9 cellular contexts compared by ENCODE assay signal in the genomic region with DNA sequence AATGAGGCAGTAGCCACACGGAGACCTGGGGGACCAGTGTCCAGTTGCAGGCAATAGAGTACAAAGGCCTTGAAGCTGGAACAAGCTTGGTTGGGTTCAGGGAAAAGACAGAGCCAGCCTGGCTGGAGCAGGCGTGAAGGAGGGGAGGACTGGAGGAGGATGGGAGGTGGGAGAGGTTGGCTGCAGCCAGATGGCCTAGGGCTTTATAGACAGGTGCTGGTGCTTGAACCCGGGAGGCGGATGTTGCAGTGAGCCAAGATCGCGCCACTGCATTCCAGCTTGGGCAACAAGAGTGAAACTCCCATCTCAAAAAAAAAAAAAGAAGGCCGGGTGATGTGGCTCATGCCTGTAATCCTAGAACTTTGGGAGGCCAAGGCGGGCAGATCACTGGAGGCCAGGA. TPM values are rescaled to one million over a fixed set of nuclear protein-coding genes. Genes with fewer than 3 reads are reported as not detected.
A peak's percentile ranks its signal among the peaks of the same experiment; 100 is the strongest.
DNase-seq lines count a peak whose midpoint lies in the region; ATAC-seq and TF ChIP-seq lines count a peak whose summit lies in the region.
"Had no signal": no experiment of that assay in that cellular context is flagged by ENCODE, and none has a peak within 500 bp of the region (broad histone marks: within the 10 kb centered on the region; RNA-seq: fewer than 3 reads in every experiment).

No MANE protein-coding gene starts in this region.

- CTCF ChIA-PET in IMR-90 (lab: Yijun Ruan, JAX), result no interaction called here

- WGBS in IMR-90 (ENCODE audit: extremely low coverage in 2 of 2, insufficient read length in 1 of 2), 2 experiments, result 100% methylated on average over 1 of the region's 8 CpGs; no CpG with 5 or more reads in 1 of the 2 experiments

- no peak overlapping the region for H4K5ac ChIP-seq in IMR-90 (ENCODE audit: low read depth, low read length)

- H4K20me1 ChIP-seq in IMR-90 (ENCODE audit: insufficient read depth, low read length), result no peaks in the 10 kb centered on the region

- no peak for TF ChIP-seq CTCF in C4-2B (conservative IDR thresholded peaks at IDR 0.05)
- no peak for TF ChIP-seq CTCF in IMR-90 (conservative IDR thresholded peaks at IDR 0.05; ENCODE audit: low read depth, low read length)
- no peak for TF ChIP-seq CTCF in ascending aorta (IDR thresholded peaks at IDR 0.05)
- TF ChIP-seq CTCF in uterus (IDR thresholded peaks at IDR 0.05), result no peak

- intact Hi-C loops in IMR-90 (cut with micrococcal nuclease), result no loop called here
- intact Hi-C loops in ascending aorta (cut with DNase I), result no loop called here
- intact Hi-C loops in uterus (cut with DNase I; ENCODE audit: low total_unique reads), result no loop called here

- no peak overlapping the region for H3K4me2 ChIP-seq in IMR-90 (ENCODE audit: low read depth, low read length)

- H2AK5ac ChIP-seq in IMR-90 (ENCODE audit: low read depth, low read length), result peak overlapping the region; percentile 8; the same call in 1 of the 2 replicates

- no peak overlapping the region for H3K4ac ChIP-seq in IMR-90 (ENCODE audit: low read depth, low read length)

- no peak overlapping the region for H4K91ac ChIP-seq in IMR-90 (ENCODE audit: insufficient read depth, low read depth, low read length)

- peaks cover 23% of the 10 kb centered on the region for H3K9me1 ChIP-seq in IMR-90 (ENCODE audit: insufficient read depth, low read length)

- no peak overlapping the region for H2AFZ ChIP-seq in IMR-90 (replicated peaks; ENCODE audit: low read length, poor library complexity)

- H3K23ac ChIP-seq in IMR-90 (ENCODE audit: low read depth, low read length), result no peak overlapping the region

- H4K8ac ChIP-seq in IMR-90 (ENCODE audit: low read depth in 2 of 2, low read length in 2 of 2), result no peak overlapping the region

- H3K9ac ChIP-seq in IMR-90 (ENCODE audit: low read depth, low read length) (no peak overlapping the region), mucosa of rectum (ENCODE audit: low read depth in 1 of 2, low read length in 2 of 2) (peak overlapping the region; percentile 96 to 99)

- in situ Hi-C loops in IMR-90 (cut with MboI; ENCODE audit: low sequenced_read_pairs), result no loop called here

- H3K14ac ChIP-seq in IMR-90 (replicated peaks; ENCODE audit: low read depth, low read length), result no peak overlapping the region

- H2AK9ac ChIP-seq in IMR-90 (replicated peaks; ENCODE audit: low read depth, low read length, poor library complexity), result peak overlapping the region; percentile 34

- TF ChIP-seq RAD21 in IMR-90 (IDR thresholded peaks at IDR 0.05; ENCODE audit: low read length), result no peak

- dilution Hi-C loops in IMR-90 (cut with HindIII; ENCODE audit: low sequenced_read_pairs, unreplicated experiment), result no loop called here

- H3K56ac ChIP-seq in IMR-90 (ENCODE audit: extremely low read depth, insufficient read depth, low read length), result no peak overlapping the region

- no peaks in the 10 kb centered on the region for H3K79me1 ChIP-seq in IMR-90 (ENCODE audit: low read depth in 1 of 2, low read length in 2 of 2)

- H3K4me1 ChIP-seq in IMR-90 (ENCODE audit: control insufficient read depth, insufficient read depth, low read length) (peaks cover 21% of the 10 kb centered on the region), ascending aorta (peaks cover 7 to 52% of the 10 kb centered on the region in 2 donors), mucosa of rectum (ENCODE audit: control insufficient read depth in 2 of 2, insufficient read depth in 2 of 2, low read length in 2 of 2) (peaks cover 23 to 45% of the 10 kb centered on the region in 2 donors), uterus (no peaks in the 10 kb centered on the region)

- H3K36me3 ChIP-seq in IMR-90 (ENCODE audit: control insufficient read depth, insufficient read depth, low read length) (no peaks in the 10 kb centered on the region), ascending aorta (no peaks in the 10 kb centered on the region), mucosa of rectum (ENCODE audit: control insufficient read depth in 2 of 2, insufficient read depth in 2 of 2, low read length in 2 of 2) (peaks cover 0 to 5% of the 10 kb centered on the region in 2 donors), uterus (no peaks in the 10 kb centered on the region)

- ATAC-seq in IMR-90 (ENCODE audit: low read depth) (no peak), GM21515 (IDR thresholded peaks at IDR 0.05; ENCODE audit: unreplicated experiment) (no peak)

- H3K9me3 ChIP-seq in IMR-90 (ENCODE audit: control insufficient read depth, insufficient read depth, low read length) (no peaks in the 10 kb centered on the region), ascending aorta (no peaks in the 10 kb centered on the region), mucosa of rectum (ENCODE audit: control insufficient read depth in 2 of 2, low read length in 2 of 2) (no peaks in the 10 kb centered on the region), uterus (no peaks in the 10 kb centered on the region)

- DNase-seq in IMR-90 (no peak), ascending aorta (ENCODE audit: low spot score in 2 of 2) (no peak), Ammon's horn (ENCODE audit: low spot score) (no peak), SIG-M5 (lab: John Stamatoyannopoulos, UW) (no peak), uterus (no peak)

- H3K18ac ChIP-seq in IMR-90 (ENCODE audit: low read depth, low read length), result no peak overlapping the region

- H3K4me3 ChIP-seq in IMR-90 (ENCODE audit: insufficient read depth, low read depth, low read length) (no peak overlapping the region), ascending aorta (peak overlapping the region; percentile 65 to 76), mucosa of rectum (ENCODE audit: low read length in 2 of 2) (peak overlapping the region; percentile 83 to 84), uterus (no peak overlapping the region)

- BruUV-seq in IMR-90 (replicated peaks; lab: Mats Ljungman, UMichigan), result no TSS peak

- H2BK15ac ChIP-seq in IMR-90 (ENCODE audit: low read depth, low read length), result no peak overlapping the region

- H3K27me3 ChIP-seq in IMR-90 (ENCODE audit: control insufficient read depth, insufficient read depth, low read length) (no peaks in the 10 kb centered on the region; the same call in 1 of the 2 replicates), ascending aorta (no peaks in the 10 kb centered on the region), mucosa of rectum (ENCODE audit: control insufficient read depth in 2 of 2, insufficient read depth in 2 of 2, low read length in 2 of 2) (no peaks in the 10 kb centered on the region), uterus (no peaks in the 10 kb centered on the region)

- POLR2A ChIA-PET in IMR-90 (lab: Charles Lee; ENCODE audit: unreplicated experiment), result no interaction called here

- H2BK120ac ChIP-seq in IMR-90 (ENCODE audit: low read depth, low read length), result no peak overlapping the region

- no peak for TF ChIP-seq POLR2A in IMR-90 (IDR thresholded peaks at IDR 0.05; ENCODE audit: low read depth, low read length)
- no peak for TF ChIP-seq POLR2A in uterus (IDR thresholded peaks at IDR 0.05)

- H3K27ac ChIP-seq in C4-2B (peak overlapping the region; percentile 94), IMR-90 (ENCODE audit: insufficient read depth, low read length) (no peak overlapping the region), ascending aorta (peak overlapping the region; percentile 98), mucosa of rectum (ENCODE audit: low read depth in 2 of 2, low read length in 2 of 2) (peak overlapping the region; percentile 96 to 98), uterus (no peak overlapping the region)

- H2BK5ac ChIP-seq in IMR-90 (ENCODE audit: low read depth, low read length, poor library complexity, severe bottlenecking), result no peak overlapping the region

- no peak overlapping the region; the same call in 1 of the 2 replicates for H2BK20ac ChIP-seq in IMR-90 (ENCODE audit: low read depth, low read length)

TF ChIP-seq in IMR-90, 13 proteins besides CTCF, POLR2A, EP300 and RAD21 (continues in another document):
- no peak for TF ChIP-seq SMC3 (IDR thresholded peaks at IDR 0.05; ENCODE audit: low read depth, low read length)
- TF ChIP-seq MAFK (IDR thresholded peaks at IDR 0.05; ENCODE audit: low read depth, low read length), result no peak
- no peak for TF ChIP-seq NFE2L2 (IDR thresholded peaks at IDR 0.05; ENCODE audit: low read depth, low read length)
- no peak for TF ChIP-seq CHD1 (IDR thresholded peaks at IDR 0.05; ENCODE audit: low read depth, low read length)
- TF ChIP-seq, protein P1, sequence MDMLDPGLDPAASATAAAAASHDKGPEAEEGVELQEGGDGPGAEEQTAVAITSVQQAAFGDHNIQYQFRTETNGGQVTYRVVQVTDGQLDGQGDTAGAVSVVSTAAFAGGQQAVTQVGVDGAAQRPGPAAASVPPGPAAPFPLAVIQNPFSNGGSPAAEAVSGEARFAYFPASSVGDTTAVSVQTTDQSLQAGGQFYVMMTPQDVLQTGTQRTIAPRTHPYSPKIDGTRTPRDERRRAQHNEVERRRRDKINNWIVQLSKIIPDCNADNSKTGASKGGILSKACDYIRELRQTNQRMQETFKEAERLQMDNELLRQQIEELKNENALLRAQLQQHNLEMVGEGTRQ (IDR thresholded peaks at IDR 0.05; ENCODE audit: low read depth, low read length), result no peak

RNA-seq across cellular contexts. Expression of a gene that starts 1.7 kb away (rescaled TPM):
- total RNA-seq in IMR-90 (2012; rRNA removed), result 0.28 and 0.54 TPM in 2 replicates
- 1.2 and 2.2 TPM in 2 replicates for polyA plus RNA-seq in IMR-90 (2012; rRNA removed)
- polyA plus RNA-seq in IMR-90 (2012; cell fraction: cytosol; rRNA removed), result 1.2 and 1.8 TPM in 2 replicates
- 1.2 and 1.3 TPM in 2 replicates for polyA plus RNA-seq in IMR-90 (2012; cell fraction: nucleus; rRNA removed; ENCODE audit: low replicate concordance)
- total RNA-seq in ascending aorta, result 193 TPM
- 10 to 100 TPM; 11.8 to 72.8 (median 29.4) TPM for total RNA-seq in uterus

RNA-seq across cellular contexts. Expression of a gene that starts 9.9 kb away (rescaled TPM):
- total RNA-seq in IMR-90 (2012; rRNA removed) (not detected in 2 replicates), ascending aorta (1,072 TPM), uterus (100 to 1,000 TPM in 3 of 4 donors, 1 to 10 TPM in 1; 9.3 to 225 (median 172) TPM)
- 0.84 and 2.0 TPM in 2 replicates for polyA plus RNA-seq in IMR-90 (2012; rRNA removed)
- polyA plus RNA-seq in IMR-90 (2012; cell fraction: cytosol; rRNA removed), result 5.4 and 10.2 TPM in 2 replicates
- polyA plus RNA-seq in IMR-90 (2012; cell fraction: nucleus; rRNA removed; ENCODE audit: low replicate concordance), result 2.1 and 3.5 TPM in 2 replicates
- total RNA-seq: frontal cortex had no signal

RNA-seq across cellular contexts. Expression of a gene that starts 38.0 kb away (rescaled TPM):
- total RNA-seq in IMR-90 (2012; rRNA removed) (1.4 TPM in 1 of 2 replicates, not detected in the other), ascending aorta (not detected), uterus (10 to 100 TPM in 1 of 4 donors, 1 to 10 TPM in 2, not detected in 1; 2.9 to 15.3 (median 4.1) TPM)
- 0.80 and 0.96 TPM in 2 replicates for polyA plus RNA-seq in IMR-90 (2012; rRNA removed)
- 0.44 and 3.1 TPM in 2 replicates for polyA plus RNA-seq in IMR-90 (2012; cell fraction: cytosol; rRNA removed)
- not detected in 2 replicates for polyA plus RNA-seq in IMR-90 (2012; cell fraction: nucleus; rRNA removed; ENCODE audit: low replicate concordance)

RNA-seq across cellular contexts. Expression of a gene that starts 42.0 kb away (rescaled TPM):
- total RNA-seq in IMR-90 (2012; rRNA removed), result 3.2 and 4.2 TPM in 2 replicates
- 5.5 and 6.3 TPM in 2 replicates for polyA plus RNA-seq in IMR-90 (2012; rRNA removed)
- polyA plus RNA-seq in IMR-90 (2012; cell fraction: cytosol; rRNA removed), result 3.5 and 3.9 TPM in 2 replicates
- 9.4 and 15.8 TPM in 2 replicates for polyA plus RNA-seq in IMR-90 (2012; cell fraction: nucleus; rRNA removed; ENCODE audit: low replicate concordance)
- total RNA-seq in ascending aorta, result not detected
- 1 to 10 TPM in 1 of 4 donors, under 1 TPM in 1, not detected in 2; 0.85 to 4.2 TPM for total RNA-seq in uterus

RNA-seq across cellular contexts. Expression of a gene that starts 49.7 kb away (rescaled TPM):
- total RNA-seq in IMR-90 (2012; rRNA removed) (72.2 and 78.9 TPM in 2 replicates), ascending aorta (24.7 TPM), uterus (10 to 100 TPM in 3 of 4 donors, 1 to 10 TPM in 1; 6.4 to 31.7 (median 21.5) TPM)
- 162 and 165 TPM in 2 replicates for polyA plus RNA-seq in IMR-90 (2012; rRNA removed)
- polyA plus RNA-seq in IMR-90 (2012; cell fraction: cytosol; rRNA removed), result 95.0 and 225 TPM in 2 replicates
- polyA plus RNA-seq in IMR-90 (2012; cell fraction: nucleus; rRNA removed; ENCODE audit: low replicate concordance), result 92.8 and 241 TPM in 2 replicates

Comparison
In these comparisons a context has a peak if more than half of its experiments do, and no peak if none do; other contexts are left out.
1. H3K27ac ChIP-seq: peak in C4-2B (single experiment), ascending aorta (2 of 2) and mucosa of rectum (2 of 2); none in IMR-90 (single experiment) and uterus (0 of 2).
2. H3K4me3 ChIP-seq: peak in ascending aorta (2 of 2) and mucosa of rectum (2 of 2); none in IMR-90 (single experiment) and uterus (0 of 2).
3. RNA of a gene that starts 9.9 kb away (total RNA-seq): 1,072 TPM in ascending aorta (single experiment) and 9.3 to 225 TPM in uterus; not detected in IMR-90; every median in the first group is over 10 times any median in the second.